Comparison of ENCODE assay signal across 15 cellular contexts in genomic region chr11:35814720-35815305, GRCh38.
DNase-seq lines count a peak whose midpoint lies in the region; ATAC-seq, FAIRE-seq and TF ChIP-seq lines count a peak whose summit lies in the region.
"Had no signal": no experiment of that assay in that cellular context is flagged by ENCODE, and none has a peak within 500 bp of the region (broad histone marks: within the 10 kb centered on the region; RNA-seq: fewer than 3 reads in every experiment).

No MANE protein-coding gene starts in this region.

- no peak for FAIRE-seq in H54 (lab: Jason Lieb, UNC)
- FAIRE-seq: A204.1, H1 had no signal

- 72% methylated on average over 3 of the region's 3 CpGs for WGBS in hepatocyte (ENCODE audit: low lambda C conversion rate, missing lambda C conversion rate)
- 39 to 43% methylated on average over 3 of the region's 3 CpGs for WGBS in esophagus squamous epithelium, 2 donors

- peak overlapping the region; percentile 55 for H3K27ac ChIP-seq in hepatocyte
- H3K27ac ChIP-seq in esophagus squamous epithelium = peak overlapping the region in 1 of 4 donors; percentile 51

- H3K79me2 ChIP-seq in hepatocyte = no peaks in the 10 kb centered on the region

- H3K36me3 ChIP-seq in hepatocyte (replicated peaks; ENCODE audit: insufficient read depth, low read depth) (no peaks in the 10 kb centered on the region), esophagus squamous epithelium (no peaks in the 10 kb centered on the region)

- H3K4me1 ChIP-seq in hepatocyte (ENCODE audit: insufficient read depth) (peaks cover 15% of the 10 kb centered on the region), esophagus squamous epithelium (peaks cover 5 to 37% (median 11%) of the 10 kb centered on the region in 3 donors)

- intact Hi-C loops in left cardiac atrium (cut with DNase I) (no loop called here), Right ventricle myocardium inferior (cut with DNase I) (no loop called here), esophagus squamous epithelium (cut with DNase I) (loop anchor here (5.0 kb wide), 1 partner anchor 198 kb away; the partner anchor contains the start of gene FJX1)

- no peak overlapping the region for H3K4me2 ChIP-seq in hepatocyte

- TF ChIP-seq CTCF in epithelial cell of esophagus (IDR thresholded peaks at IDR 0.05; ENCODE audit: insufficient read depth, low read depth, low read length, missing control alignments) (no peak), hepatocyte (IDR thresholded peaks at IDR 0.05; ENCODE audit: poor library complexity) (no peak), nephron progenitor cell (IDR thresholded peaks at IDR 0.05) (no peak), esophagus squamous epithelium (IDR thresholded peaks at IDR 0.05) (no peak)

- H3K27ac Mint-ChIP-seq in nephron progenitor cell = no peak overlapping the region
- H3K27ac Mint-ChIP-seq: CD14-positive monocyte had no signal

- H3K9me3 ChIP-seq in hepatocyte (ENCODE audit: low read depth) (no peaks in the 10 kb centered on the region), esophagus squamous epithelium (no peaks in the 10 kb centered on the region)

- TF ChIP-seq POLR2A in H54 (IDR thresholded peaks at IDR 0.05; ENCODE audit: low read depth, low read length) (no peak), esophagus squamous epithelium (IDR thresholded peaks at IDR 0.05) (no peak)

- H3K36me3 Mint-ChIP-seq in nephron progenitor cell (ENCODE audit: low read depth) = peaks cover 40% of the 10 kb centered on the region

- H4K20me1 ChIP-seq in hepatocyte (ENCODE audit: insufficient read depth, poor library complexity, severe bottlenecking) = no peaks in the 10 kb centered on the region

- peaks cover 6% of the 10 kb centered on the region for H3K27me3 Mint-ChIP-seq in nephron progenitor cell (ENCODE audit: low read depth, poor library complexity)

- H3K4me1 Mint-ChIP-seq in nephron progenitor cell = peaks cover 39% of the 10 kb centered on the region

- peak; percentile 52 for DNase-seq in left cardiac atrium
- DNase-seq in Right ventricle myocardium inferior (ENCODE audit: missing footprints) = no peak
- peak; percentile 23 for DNase-seq in epithelial cell of esophagus (ENCODE audit: low read depth)
- DNase-seq in hepatocyte (ENCODE audit: low spot score) = no peak
- DNase-seq in renal cortical epithelial cell (ENCODE audit: low read depth) = peak; percentile 74
- no peak for DNase-seq in H54 (ENCODE audit: insufficient read length, low spot score)
- DNase-seq in nephron progenitor cell = no peak
- no peak for DNase-seq in esophagus squamous epithelium (lab: John Stamatoyannopoulos, UW)
- DNase-seq: COR-L47, Karpas-422, NCI-H1417, NCI-H2029 treated with DMSO at 0.1 percent for 48 hours had no signal

- H3K9me2 ChIP-seq in hepatocyte (replicated peaks; ENCODE audit: insufficient read depth) = no peaks in the 10 kb centered on the region

- ATAC-seq in left cardiac atrium = peak in 1 of 2 donors; percentile 57
- ATAC-seq in Right ventricle myocardium inferior = no peak

- peaks cover 8% of the 10 kb centered on the region for H3K9me3 Mint-ChIP-seq in nephron progenitor cell
- H3K9me3 Mint-ChIP-seq: CD14-positive monocyte had no signal

- H3K27me3 ChIP-seq in hepatocyte (no peaks in the 10 kb centered on the region), esophagus squamous epithelium (no peaks in the 10 kb centered on the region)

- H3K4me3 ChIP-seq in epithelial cell of esophagus (ENCODE audit: low read length) = no peak overlapping the region
- H3K4me3 ChIP-seq in hepatocyte = no peak overlapping the region
- no peak overlapping the region for H3K4me3 ChIP-seq in esophagus squamous epithelium

- no peak overlapping the region for H3K4me3 Mint-ChIP-seq in nephron progenitor cell
- H3K4me3 Mint-ChIP-seq: CD14-positive monocyte had no signal

- H2AFZ ChIP-seq in hepatocyte = no peak overlapping the region

Comparison
In these comparisons a context has a peak if more than half of its experiments do, and no peak if none do; other contexts are left out.
1. DNase-seq: peak in left cardiac atrium (single experiment), epithelial cell of esophagus (single experiment) and renal cortical epithelial cell (single experiment); none in Right ventricle myocardium inferior (single experiment), hepatocyte (single experiment), H54 (single experiment), nephron progenitor cell (single experiment) and esophagus squamous epithelium (single experiment).